Comparison of ENCODE assay signal across 9 cellular contexts in the genomic region with DNA sequence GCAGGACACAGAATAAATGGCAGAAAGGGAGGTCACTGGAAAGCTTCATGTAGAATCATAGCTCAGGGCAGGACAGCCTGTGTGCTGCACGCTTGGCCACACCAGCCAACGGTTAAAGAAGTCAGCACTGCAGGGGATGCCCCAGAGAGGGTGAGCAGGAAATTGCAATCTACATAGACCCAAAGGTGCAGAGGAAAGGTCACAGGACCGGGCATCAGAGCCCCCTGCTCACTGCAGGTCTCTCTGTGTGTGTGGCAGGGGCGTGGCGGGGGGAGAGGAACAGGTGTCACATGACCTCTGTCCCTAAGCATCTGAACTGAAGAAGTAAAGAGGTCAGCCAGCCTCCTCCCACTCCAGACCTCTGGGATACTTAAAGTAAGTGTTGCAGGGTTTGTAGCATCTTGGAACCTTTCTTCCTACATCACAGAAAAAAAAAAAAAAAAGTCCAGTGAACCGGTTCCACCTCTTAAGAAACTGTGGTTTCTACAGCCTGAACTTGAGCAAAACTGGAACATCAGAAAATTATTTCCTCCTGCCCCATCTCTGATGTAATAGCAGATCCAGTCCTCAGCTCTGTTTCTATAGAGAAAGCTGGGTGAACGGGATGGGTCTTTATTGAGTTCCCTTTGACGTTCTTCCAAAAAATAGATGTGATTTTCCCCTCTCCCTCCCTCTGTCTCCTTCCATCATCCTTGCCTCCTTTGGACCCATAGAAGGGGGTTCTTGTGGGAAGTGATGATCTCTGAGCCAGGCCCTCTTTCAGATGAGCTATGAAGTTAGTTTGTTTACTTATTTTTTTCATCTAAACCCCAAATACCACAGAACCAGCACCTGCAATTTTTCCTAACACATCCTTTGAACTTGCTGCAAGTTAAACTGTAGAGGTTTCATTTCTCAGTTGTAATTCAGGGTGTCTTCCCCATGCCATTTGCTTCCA.
DNase-seq lines count a peak whose midpoint lies in the region; ATAC-seq and TF ChIP-seq lines count a peak whose summit lies in the region.
"Had no signal": no experiment of that assay in that cellular context is flagged by ENCODE, and none has a peak within 500 bp of the region (broad histone marks: within the 10 kb centered on the region; RNA-seq: fewer than 3 reads in every experiment).

No MANE protein-coding gene starts in this region.

- H3K9ac ChIP-seq in MM.1S (ENCODE audit: low read length) (no peak overlapping the region), muscle layer of colon (ENCODE audit: low read length) (no peak overlapping the region)

- peak; percentile 84 for ATAC-seq in GM18870 (IDR thresholded peaks at IDR 0.05; ENCODE audit: unreplicated experiment)
- peak; percentile 81 for ATAC-seq in HG02571 (IDR thresholded peaks at IDR 0.05; ENCODE audit: unreplicated experiment)
- no peak for ATAC-seq in SK-N-SH treated with all-trans-retinoic acid at 6 μM for 48 hours

- no peaks in the 10 kb centered on the region for H3K79me2 ChIP-seq in MM.1S (ENCODE audit: low read length)

- peaks cover 11% of the 10 kb centered on the region; the same call in 1 of the 2 replicates for H3F3A ChIP-seq in MM.1S (ENCODE audit: insufficient read depth, low read length)

- peak overlapping the region; percentile 23; the same call in 1 of the 2 replicates for H3K27ac ChIP-seq in MM.1S (ENCODE audit: low read length)
- H3K27ac ChIP-seq in muscle layer of colon (ENCODE audit: low read depth, low read length), result peak overlapping the region; percentile 32

- DNase-seq in MM.1S (peak; percentile 22), NCI-H1092 (lab: John Stamatoyannopoulos, UW) (no peak), HCEC 1CT (no peak), NCI-H2081 treated with DMSO at 0.1 percent for 48 hours (lab: John Stamatoyannopoulos, UW) (no peak)
- DNase-seq: immature natural killer cell had no signal

- H3K4me1 ChIP-seq in MM.1S (ENCODE audit: low read length) (peaks cover 22% of the 10 kb centered on the region), muscle layer of colon (ENCODE audit: insufficient read depth, low read length) (peaks cover 12% of the 10 kb centered on the region)

- no peaks in the 10 kb centered on the region for H3K9me2 ChIP-seq in MM.1S (replicated peaks; ENCODE audit: insufficient read depth, low read length)

- H3K27me3 ChIP-seq in MM.1S (replicated peaks; ENCODE audit: insufficient read depth, low read length) (no peaks in the 10 kb centered on the region), muscle layer of colon (ENCODE audit: control insufficient read depth in 1 of 2, insufficient read depth in 2 of 2, low read length in 2 of 2) (no peaks in the 10 kb centered on the region)

- H2AFZ ChIP-seq in MM.1S (ENCODE audit: low read length), result peak overlapping the region; percentile 25; the same call in 1 of the 2 replicates

- H3K9me3 ChIP-seq in MM.1S (replicated peaks; ENCODE audit: insufficient read depth, low read length), result no peaks in the 10 kb centered on the region
- H3K9me3 ChIP-seq in muscle layer of colon (ENCODE audit: low read length), result no peaks in the 10 kb centered on the region

- TF ChIP-seq CTCF in MM.1S (IDR thresholded peaks at IDR 0.05; ENCODE audit: low read length), result no peak

- H4K20me1 ChIP-seq in MM.1S (ENCODE audit: insufficient read depth, low read length), result no peaks in the 10 kb centered on the region

- no peaks in the 10 kb centered on the region for H3K36me3 ChIP-seq in MM.1S (replicated peaks; ENCODE audit: insufficient read depth, low read length)
- no peaks in the 10 kb centered on the region for H3K36me3 ChIP-seq in muscle layer of colon (ENCODE audit: insufficient read depth, low read length)

- 0 out of 2 replicates have a peak overlapping the region, but pooled peaks have one; percentile 8 for H3K4me3 ChIP-seq in MM.1S (ENCODE audit: low read length)
- H3K4me3 ChIP-seq in muscle layer of colon (ENCODE audit: low read depth in 1 of 2, low read length in 2 of 2), result no peak overlapping the region

- peak overlapping the region; percentile 57 for H3K4me2 ChIP-seq in MM.1S (ENCODE audit: low read depth, low read length)

TF ChIP-seq in SK-N-SH treated with all-trans-retinoic acid at 6 μM for 48 hours, 23 proteins besides CTCF, POLR2A, EP300 and RAD21:
- no peak for TF ChIP-seq OSR1 (CRISPR knock-in tag; IDR thresholded peaks at IDR 0.05)
- TF ChIP-seq RARB (CRISPR knock-in tag; IDR thresholded peaks at IDR 0.05), result no peak
- TF ChIP-seq ZNF565 (CRISPR knock-in tag; conservative IDR thresholded peaks at IDR 0.05; ENCODE audit: low read depth), result no peak
- TF ChIP-seq PATZ1 (CRISPR knock-in tag; IDR thresholded peaks at IDR 0.05; ENCODE audit: borderline replicate concordance), result no peak
- no peak for TF ChIP-seq PPARA (CRISPR knock-in tag; IDR thresholded peaks at IDR 0.05; ENCODE audit: borderline replicate concordance)
